ENCODE assay signal across 18 cellular contexts in the genomic region with DNA sequence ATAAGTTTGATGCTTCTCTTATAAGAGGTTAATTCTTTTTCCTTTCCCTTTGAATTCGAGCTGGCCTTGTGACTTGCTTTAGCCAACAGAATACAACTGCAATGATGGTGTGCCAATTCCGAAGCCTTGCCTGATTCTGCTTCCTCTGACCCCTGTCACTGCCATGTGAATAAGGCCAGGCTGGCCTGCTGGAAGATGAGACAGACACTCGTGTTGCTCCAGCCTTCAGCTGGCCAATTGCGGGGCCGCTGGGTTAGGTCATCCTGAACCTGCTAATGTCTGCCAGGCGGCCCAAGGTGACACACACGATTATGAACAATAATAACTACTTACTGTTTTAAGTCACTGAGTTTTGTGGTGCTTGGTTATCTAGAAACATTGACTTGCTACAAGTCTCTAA.
"Had no signal": no experiment of that assay in that cellular context is flagged by ENCODE, and none has a peak within 500 bp of the region (broad histone marks: within the 10 kb centered on the region; RNA-seq: fewer than 3 reads in every experiment).

No MANE protein-coding gene starts in this region.

- H3K4me3 Mint-ChIP-seq: endodermal cell, natural killer cell, neural progenitor cell had no signal

- DNase-seq: effector CD4-positive, alpha-beta T cell; endodermal cell; erythroblast; foreskin keratinocyte; left colon; mucosa of descending colon; natural killer cell; ovary; right cardiac atrium; stimulated activated CD4-positive, alpha-beta T cell treated with anti-CD3 and anti-CD28 coated beads, Interleukin-2, amount 100 ng/mL, for 48 hours; stimulated activated naive CD4-positive, alpha-beta T cell treated with Interleukin-2 at 50 U/mL for 16 hours; trophoblast cell had no signal

- H3K27ac ChIP-seq: foreskin keratinocyte, hepatocyte, neural progenitor cell, ovary had no signal

- H3K27me3 Mint-ChIP-seq: progenitor cell of endocrine pancreas had no signal

- H3K36me3 Mint-ChIP-seq: natural killer cell had no signal

- H3K79me2 ChIP-seq: hepatocyte had no signal

- ATAC-seq: foreskin keratinocyte, left colon, mucosa of descending colon, natural killer cell, right cardiac atrium had no signal

- H3K4me1 Mint-ChIP-seq: endodermal cell, natural killer cell had no signal

- H3K27ac Mint-ChIP-seq: endodermal cell, natural killer cell, neural progenitor cell, progenitor cell of endocrine pancreas had no signal

- H3K9me3 ChIP-seq: mucosa of descending colon, ovary had no signal

- H3K36me3 ChIP-seq: neural progenitor cell, ovary had no signal

- H2AFZ ChIP-seq: hepatocyte, neural progenitor cell had no signal

- H3K4me2 ChIP-seq: hepatocyte, neural progenitor cell, smooth muscle cell had no signal

- H3K27me3 ChIP-seq: foreskin keratinocyte, hepatocyte, neural progenitor cell, ovary had no signal

- H3K4me1 ChIP-seq: neural progenitor cell had no signal

- H3K9ac ChIP-seq: neural progenitor cell had no signal

- FAIRE-seq: endothelial cell of umbilical vein had no signal

- H3K9me3 Mint-ChIP-seq: natural killer cell had no signal

- H3K4me3 ChIP-seq: coronary artery, hepatocyte, mucosa of descending colon, neural progenitor cell, ovary, smooth muscle cell had no signal
